30 cellular contexts compared by ENCODE assay signal in the genomic region with DNA sequence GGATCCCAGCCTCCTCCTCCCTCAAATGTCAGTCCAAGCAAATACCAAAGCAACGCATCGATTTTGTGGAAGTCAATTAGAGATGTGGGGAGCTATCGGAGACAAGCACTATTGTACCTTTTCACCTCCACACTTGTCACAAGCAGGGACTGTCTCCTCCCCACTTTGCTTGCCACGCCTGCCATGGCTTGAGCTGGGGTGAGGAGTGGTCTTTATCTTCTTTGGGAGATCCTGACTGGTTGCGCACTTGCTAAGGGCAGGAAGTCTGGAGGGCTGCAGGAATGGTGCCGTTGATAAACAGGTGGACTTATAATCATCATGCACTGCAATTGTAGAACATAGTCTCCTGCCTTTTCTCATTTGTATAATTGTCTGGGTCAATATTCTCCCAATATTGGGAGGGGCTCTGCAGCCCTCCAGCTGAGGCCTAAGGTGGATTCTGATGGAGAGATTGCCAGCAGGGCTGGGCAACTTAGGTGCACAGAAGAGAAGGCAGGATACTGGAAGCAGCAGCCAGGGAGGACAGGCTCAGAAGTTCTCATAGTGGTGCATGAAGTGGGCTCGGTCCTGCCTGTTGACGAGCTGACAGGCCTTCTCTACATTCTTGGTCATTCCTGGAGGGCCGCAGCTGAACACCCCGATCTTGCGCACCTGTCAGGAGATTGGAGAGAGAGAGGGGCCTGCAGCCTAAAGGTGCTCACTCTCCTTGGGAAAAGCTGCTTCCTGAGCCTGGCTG. TPM values are rescaled to one million over a fixed set of nuclear protein-coding genes. Genes with fewer than 3 reads are reported as not detected.
"Had no signal": no experiment of that assay in that cellular context is flagged by ENCODE, and none has a peak within 500 bp of the region (broad histone marks: within the 10 kb centered on the region; RNA-seq: fewer than 3 reads in every experiment).

No MANE protein-coding gene starts in this region.

- H3K4me3 ChIP-seq: esophagus squamous epithelium, lung, neural progenitor cell, ovary, stomach, thyroid gland, vagina had no signal

- H3K36me3 Mint-ChIP-seq: naive thymus-derived CD4-positive, alpha-beta T cell; neural progenitor cell; stimulated activated effector memory CD8-positive, alpha-beta T cell treated with anti-CD3 and anti-CD28 coated beads, Interleukin-12 subunit alpha, Interleukin-12 subunit beta, amount 100 ng/mL, for 72 hours had no signal

- ATAC-seq: effector memory CD8-positive, alpha-beta T cell; left lobe of liver; naive thymus-derived CD4-positive, alpha-beta T cell; stimulated activated effector memory CD8-positive, alpha-beta T cell treated with anti-CD3 and anti-CD28 coated beads, Interleukin-12 subunit alpha, Interleukin-12 subunit beta, amount 100 ng/mL, for 72 hours had no signal

- H3K27ac Mint-ChIP-seq: effector memory CD8-positive, alpha-beta T cell; memory B cell; naive thymus-derived CD4-positive, alpha-beta T cell; nephron; neural progenitor cell; stimulated activated effector memory CD8-positive, alpha-beta T cell treated with anti-CD3 and anti-CD28 coated beads, Interleukin-12 subunit alpha, Interleukin-12 subunit beta, amount 100 ng/mL, for 72 hours had no signal

- H3K36me3 ChIP-seq: esophagus squamous epithelium, neural progenitor cell, ovary, vagina had no signal

- DNase-seq: cortex of kidney; effector memory CD8-positive, alpha-beta T cell; erythroblast; esophagus squamous epithelium; foreskin melanocyte; midbrain; nucleus accumbens; stimulated activated CD4-positive, alpha-beta T cell treated with anti-CD3 and anti-CD28 coated beads, Interleukin-2, amount 100 ng/mL, for 24 hours; stimulated activated CD4-positive, alpha-beta T cell treated with anti-CD3 and anti-CD28 coated beads, Interleukin-4, amount 100 ng/mL, for 24 hours; stimulated activated naive CD4-positive, alpha-beta T cell treated with Interleukin-2 at 50 U/mL for 16 hours; stomach; thyroid gland; trophoblast cell had no signal

- H3K9me3 ChIP-seq: esophagus squamous epithelium, ovary, stomach, thyroid gland, vagina had no signal

- H3K27me3 ChIP-seq: ovary, stomach, thyroid gland, vagina had no signal

- H3K4me3 Mint-ChIP-seq: effector memory CD8-positive, alpha-beta T cell; memory B cell; naive thymus-derived CD4-positive, alpha-beta T cell; nephron; neural progenitor cell; stimulated activated effector memory CD8-positive, alpha-beta T cell treated with anti-CD3 and anti-CD28 coated beads, Interleukin-12 subunit alpha, Interleukin-12 subunit beta, amount 100 ng/mL, for 72 hours had no signal

- H3K4me1 ChIP-seq: esophagus squamous epithelium, neural progenitor cell, stomach, thyroid gland, vagina had no signal

- H3K9me3 Mint-ChIP-seq: effector memory CD8-positive, alpha-beta T cell; memory B cell; nephron; stimulated activated effector memory CD8-positive, alpha-beta T cell treated with anti-CD3 and anti-CD28 coated beads, Interleukin-12 subunit alpha, Interleukin-12 subunit beta, amount 100 ng/mL, for 72 hours had no signal

- H3K27ac ChIP-seq: esophagus squamous epithelium, neural progenitor cell, ovary, stomach, thyroid gland, vagina had no signal

- H3K4me1 Mint-ChIP-seq: memory B cell; naive thymus-derived CD4-positive, alpha-beta T cell; nephron; neural progenitor cell; stimulated activated effector memory CD8-positive, alpha-beta T cell treated with anti-CD3 and anti-CD28 coated beads, Interleukin-12 subunit alpha, Interleukin-12 subunit beta, amount 100 ng/mL, for 72 hours had no signal

RNA-seq across cellular contexts. Expression of a gene that starts 20.2 kb away (rescaled TPM):
- total RNA-seq: dermis microvascular lymphatic vessel endothelial cell, glomerular endothelial cell, temporal lobe had no signal
- polyA plus RNA-seq: naive thymus-derived CD4-positive, alpha-beta T cell had no signal

RNA-seq across cellular contexts. Expression of a gene that starts 20.3 kb away (rescaled TPM):
- total RNA-seq: dermis microvascular lymphatic vessel endothelial cell; glomerular endothelial cell; left lobe of liver; liver; naive thymus-derived CD4-positive, alpha-beta T cell; sciatic nerve; skeletal muscle tissue; subcutaneous adipose tissue; temporal lobe had no signal
- polyA plus RNA-seq: keratinocyte; naive thymus-derived CD4-positive, alpha-beta T cell had no signal

RNA-seq across cellular contexts. Expression of a gene that starts 35.9 kb away (rescaled TPM):
- total RNA-seq: dermis microvascular lymphatic vessel endothelial cell, glomerular endothelial cell, left lobe of liver, liver, skeletal muscle tissue had no signal

RNA-seq across cellular contexts. Expression of a gene that starts 36.0 kb away (rescaled TPM):
- total RNA-seq: dermis microvascular lymphatic vessel endothelial cell, glomerular endothelial cell, temporal lobe had no signal
